ENCODE assay signal across 1 cellular context in genomic region chr12:19431407-19432308, GRCh38.
TF ChIP-seq lines count a peak whose summit lies in the region.

No MANE protein-coding gene starts in this region.

TF ChIP-seq in GM12878, 131 proteins besides CTCF, POLR2A, EP300 and RAD21 (continued from another document):
- TF ChIP-seq NFIC (IDR thresholded peaks at IDR 0.05; ENCODE audit: low read depth, low read length) (peak; percentile 74; the same call in 1 of the 2 replicates), PKNOX1 (IDR thresholded peaks at IDR 0.05) (peak; percentile 26; the same call in 1 of the 2 replicates), SKIL (IDR thresholded peaks at IDR 0.05; ENCODE audit: low read depth, poor library complexity, severe bottlenecking) (peak; percentile 37), CHD4 (IDR thresholded peaks at IDR 0.05) (no peak), FOXK2 (IDR thresholded peaks at IDR 0.05) (no peak), IKZF2 (IDR thresholded peaks at IDR 0.05) (no peak), FOXM1 (IDR thresholded peaks at IDR 0.05; ENCODE audit: low read depth, low read length) (peak; percentile 73; the same call in 1 of the 2 replicates), CBX5 (IDR thresholded peaks at IDR 0.05; ENCODE audit: low read depth) (peak; percentile 59; the same call in 1 of the 2 replicates), NR2C1 (IDR thresholded peaks at IDR 0.05) (no peak)
